1 cellular context compared by ENCODE assay signal in genomic region chr15:64702816-64703631, GRCh38.
TF ChIP-seq lines count a peak whose summit lies in the region.

No MANE protein-coding gene starts in this region.

TF ChIP-seq in HepG2, 621 proteins besides CTCF, POLR2A, EP300 and RAD21 (continued from another document and continues in another):
- TF ChIP-seq RERE (CRISPR knock-in tag; IDR thresholded peaks at IDR 0.05; ENCODE audit: low read depth) (no peak), ZMYM4 (CRISPR knock-in tag; IDR thresholded peaks at IDR 0.05) (peak; percentile 88), STAT6 (CRISPR knock-in tag; IDR thresholded peaks at IDR 0.05; ENCODE audit: borderline replicate concordance) (no peak), ZNF10 (CRISPR knock-in tag; IDR thresholded peaks at IDR 0.05; ENCODE audit: borderline replicate concordance, low read depth) (no peak), CREB1 (IDR thresholded peaks at IDR 0.05) (no peak), CREB1 (CRISPR knock-in tag; IDR thresholded peaks at IDR 0.05) (no peak), ZNF687 (CRISPR knock-in tag; IDR thresholded peaks at IDR 0.05) (peak; percentile 93), ZFP41 (CRISPR knock-in tag; IDR thresholded peaks at IDR 0.05; ENCODE audit: borderline replicate concordance) (no peak), TFDP1 (CRISPR knock-in tag; IDR thresholded peaks at IDR 0.05; ENCODE audit: borderline replicate concordance) (peak; percentile 51; the same call in 1 of the 2 replicates), MAZ (IDR thresholded peaks at IDR 0.05; ENCODE audit: borderline replicate concordance, low read depth, low read length) (peak; percentile 76; the same call in 1 of the 2 replicates), MAZ (CRISPR knock-in tag; IDR thresholded peaks at IDR 0.05; ENCODE audit: low read depth) (no peak; the same call in 1 of the 2 replicates), HINFP (CRISPR knock-in tag; IDR thresholded peaks at IDR 0.05; ENCODE audit: low read depth) (no peak), SSRP1 (CRISPR knock-in tag; IDR thresholded peaks at IDR 0.05) (no peak), MTA1 (CRISPR knock-in tag; IDR thresholded peaks at IDR 0.05; ENCODE audit: borderline replicate concordance) (peak; percentile 62; the same call in 1 of the 2 replicates), MZF1 (CRISPR knock-in tag; IDR thresholded peaks at IDR 0.05; ENCODE audit: borderline replicate concordance) (no peak), TRIM22 (IDR thresholded peaks at IDR 0.05) (no peak), ATF4 (CRISPR knock-in tag; IDR thresholded peaks at IDR 0.05) (no peak), PHF21A (CRISPR knock-in tag; IDR thresholded peaks at IDR 0.05) (no peak), GATAD1 (CRISPR knock-in tag; IDR thresholded peaks at IDR 0.05) (peak; percentile 71), ZMYM2 (CRISPR knock-in tag; IDR thresholded peaks at IDR 0.05) (no peak), ERF (CRISPR knock-in tag; IDR thresholded peaks at IDR 0.05) (0 out of 2 replicates have a peak, but pooled peaks have one; percentile 30), HMGXB3 (CRISPR knock-in tag; IDR thresholded peaks at IDR 0.05; ENCODE audit: borderline replicate concordance) (no peak; the same call in 1 of the 2 replicates), IKZF4 (CRISPR knock-in tag; IDR thresholded peaks at IDR 0.05; ENCODE audit: borderline replicate concordance, low read depth, not compliant biosample characterization) (peak; percentile 82), NCOR1 (IDR thresholded peaks at IDR 0.05; ENCODE audit: borderline replicate concordance, low read length) (0 out of 2 replicates have a peak, but pooled peaks have one; percentile 42), MBNL3 (CRISPR knock-in tag; conservative IDR thresholded peaks at IDR 0.05) (no peak), KAT8 (CRISPR knock-in tag; IDR thresholded peaks at IDR 0.05) (peak; percentile 65), HIVEP1 (CRISPR knock-in tag; IDR thresholded peaks at IDR 0.05) (no peak), ZNF160 (CRISPR knock-in tag; IDR thresholded peaks at IDR 0.05) (0 out of 2 replicates have a peak, but pooled peaks have one; percentile 27), ZNF564 (CRISPR knock-in tag; IDR thresholded peaks at IDR 0.05) (no peak), MLX (CRISPR knock-in tag; IDR thresholded peaks at IDR 0.05) (no peak), ZKSCAN8 (CRISPR knock-in tag; IDR thresholded peaks at IDR 0.05; ENCODE audit: borderline replicate concordance) (peak; percentile 61; the same call in 1 of the 2 replicates), CCDC6 (CRISPR knock-in tag; IDR thresholded peaks at IDR 0.05) (no peak), NCOA2 (CRISPR knock-in tag; IDR thresholded peaks at IDR 0.05) (0 out of 2 replicates have a peak, but pooled peaks have one; percentile 26), ZNF24 (IDR thresholded peaks at IDR 0.05) (no peak)
